ENCODE assay signal across 8 cellular contexts in genomic region chr11:47215366-47215925, GRCh38. TPM values are rescaled to one million over a fixed set of nuclear protein-coding genes. Genes with fewer than 3 reads are reported as not detected.
A peak's percentile ranks its signal among the peaks of the same experiment; 100 is the strongest.
DNase-seq lines count a peak whose midpoint lies in the region; ATAC-seq and TF ChIP-seq lines count a peak whose summit lies in the region.

No MANE protein-coding gene starts in this region.

- peak overlapping the region; percentile 95 for H3K27ac ChIP-seq in Panc1 (ENCODE audit: low read length)
- H3K27ac ChIP-seq in epithelial cell of prostate, result peak overlapping the region; percentile 96
- peak overlapping the region; percentile 88 to 93 for H3K27ac ChIP-seq in ovary

- in situ Hi-C loops in Panc1 (cut with HindIII; ENCODE audit: low pct_unique_long_range_greater_than_20kb, low sequenced_read_pairs), result no loop called here

- DNase-seq in activated CD8-positive, alpha-beta memory T cell treated with anti-CD3 and anti-CD28 coated beads, Interleukin-2, amount 10 ng/mL, durations not matched to agents 7 days and 5 days, result no peak
- no peak for DNase-seq in activated CD8-positive, alpha-beta memory T cell treated with anti-CD3 and anti-CD28 coated beads, Interleukin-2, amount 50 U/mL, for 48 hours
- no peak for DNase-seq in Panc1 (ENCODE audit: low read depth, low spot score)
- no peak for DNase-seq in epithelial cell of prostate (ENCODE audit: low read depth, low spot score)
- DNase-seq in ovary, result no peak
- DNase-seq in kidney tubule cell (ENCODE audit: low spot score), result no peak
- no peak for DNase-seq in GDM1 (lab: John Stamatoyannopoulos, UW)

- CTCF ChIA-PET in activated CD8-positive, alpha-beta memory T cell treated with anti-CD3 and anti-CD28 coated beads, Interleukin-2, amount 10 ng/mL, durations not matched to agents 7 days and 5 days (lab: Charles Lee), result interaction anchor here (1.1 to 4.3 kb wide), 10 partner anchors 8 to 295 kb away, joined by 3 to 58 read pairs (median 8); partner anchors contain the start of genes ACP2, ARFGAP2, NR1H3 and PACSIN3
- CTCF ChIA-PET in Panc1 (lab: Charles Lee), result interaction anchor here (1.4 kb wide), 1 partner anchor 36 kb away, joined by 5 read pairs; no protein-coding TSS in a partner anchor

- TF ChIP-seq EP300 in ovary (IDR thresholded peaks at IDR 0.05), result no peak

- peaks cover 2% of the 10 kb centered on the region; the same call in 1 of the 2 replicates for H3K36me3 ChIP-seq in Panc1 (ENCODE audit: control insufficient read depth, insufficient read depth, low read length)
- H3K36me3 ChIP-seq in ovary, result no peaks in the 10 kb centered on the region

- no peaks in the 10 kb centered on the region for H3K9me3 ChIP-seq in Panc1 (ENCODE audit: control insufficient read depth, insufficient read depth, low read depth, low read length)
- no peaks in the 10 kb centered on the region for H3K9me3 ChIP-seq in ovary

- H3K27me3 ChIP-seq in Panc1 (ENCODE audit: control insufficient read depth, insufficient read depth, low read length) (no peaks in the 10 kb centered on the region), ovary (no peaks in the 10 kb centered on the region)

- POLR2A ChIA-PET in Panc1 (lab: Charles Lee), result no interaction called here

- H3K4me3 Mint-ChIP-seq in activated CD8-positive, alpha-beta memory T cell treated with anti-CD3 and anti-CD28 coated beads, Interleukin-2, amount 10 ng/mL, durations not matched to agents 7 days and 5 days, result peak overlapping the region; percentile 97

- peak overlapping the region; percentile 99 for H3K27ac Mint-ChIP-seq in activated CD8-positive, alpha-beta memory T cell treated with anti-CD3 and anti-CD28 coated beads, Interleukin-2, amount 10 ng/mL, durations not matched to agents 7 days and 5 days

- intact Hi-C loops in Panc1 (cut with micrococcal nuclease; ENCODE audit: unreplicated experiment) (no loop called here), ovary (cut with DNase I) (loop anchor here in 1 of 4 donors (2.0 to 5.0 kb wide), 2 partner anchors 31 to 47 kb away; no protein-coding TSS in a partner anchor)

- BruUV-seq in Panc1 (replicated peaks; lab: Mats Ljungman, UMichigan), result no TSS peak

- 6 to 10% (median 10%) methylated on average over 15 of the region's 15 CpGs for WGBS in ovary, 3 donors

- H3K4me3 ChIP-seq in Panc1 (ENCODE audit: low read depth in 2 of 2, low read length in 2 of 2) (peak overlapping the region; percentile 83 to 97), ovary (peak overlapping the region; percentile 72)

- H3K4me1 ChIP-seq in Panc1 (ENCODE audit: control insufficient read depth, insufficient read depth, low read length) (peaks cover 22% of the 10 kb centered on the region), ovary (ENCODE audit: insufficient read depth) (peaks cover 10% of the 10 kb centered on the region)

- H3K36me3 Mint-ChIP-seq in activated CD8-positive, alpha-beta memory T cell treated with anti-CD3 and anti-CD28 coated beads, Interleukin-2, amount 10 ng/mL, durations not matched to agents 7 days and 5 days, result peaks cover 44% of the 10 kb centered on the region

- ATAC-seq in activated CD8-positive, alpha-beta memory T cell treated with anti-CD3 and anti-CD28 coated beads, Interleukin-2, amount 10 ng/mL, durations not matched to agents 7 days and 5 days, result no peak
- no peak for ATAC-seq in Panc1
- ATAC-seq in GM21786 (IDR thresholded peaks at IDR 0.05; ENCODE audit: unreplicated experiment), result no peak

- no peak for TF ChIP-seq CTCF in Panc1 (IDR thresholded peaks at IDR 0.05)
- no peak for TF ChIP-seq CTCF in ovary (IDR thresholded peaks at IDR 0.05)

- H3K9me3 Mint-ChIP-seq in activated CD8-positive, alpha-beta memory T cell treated with anti-CD3 and anti-CD28 coated beads, Interleukin-2, amount 10 ng/mL, durations not matched to agents 7 days and 5 days (ENCODE audit: low read depth), result no peaks in the 10 kb centered on the region

- H3K27me3 Mint-ChIP-seq in activated CD8-positive, alpha-beta memory T cell treated with anti-CD3 and anti-CD28 coated beads, Interleukin-2, amount 10 ng/mL, durations not matched to agents 7 days and 5 days, result no peaks in the 10 kb centered on the region

- TF ChIP-seq POLR2A in ovary (IDR thresholded peaks at IDR 0.05), result no peak

- peaks cover 44% of the 10 kb centered on the region for H3K4me1 Mint-ChIP-seq in activated CD8-positive, alpha-beta memory T cell treated with anti-CD3 and anti-CD28 coated beads, Interleukin-2, amount 10 ng/mL, durations not matched to agents 7 days and 5 days

RNA-seq across cellular contexts. Expression of gene DDB2, which starts 0.7 kb away (rescaled TPM):
- total RNA-seq in activated CD8-positive, alpha-beta memory T cell treated with anti-CD3 and anti-CD28 coated beads, Interleukin-2, amount 10 ng/mL, durations not matched to agents 7 days and 5 days, result 100 to 1,000 TPM; 155 to 216 TPM
- total RNA-seq in Panc1 (2021; ENCODE audit: unreplicated experiment) (33.6 TPM), ovary (10 to 100 TPM; 20.0 to 34.7 (median 25.8) TPM)
- polyA plus RNA-seq in Panc1 (2012; ENCODE audit: insufficient read length), result 20.3 TPM
- polyA plus RNA-seq in ovary, result 10 to 100 TPM; 21.1 to 40.6 TPM

RNA-seq across cellular contexts. Expression of gene PACSIN3, which starts 29.2 kb away (rescaled TPM):
- total RNA-seq in activated CD8-positive, alpha-beta memory T cell treated with anti-CD3 and anti-CD28 coated beads, Interleukin-2, amount 10 ng/mL, durations not matched to agents 7 days and 5 days, result 1 to 10 TPM in 1 of 2 experiments, under 1 TPM in 1; 0.64 to 2.2 TPM
- total RNA-seq in Panc1 (2021; ENCODE audit: unreplicated experiment) (45.3 TPM), ovary (10 to 100 TPM; 26.1 to 69.8 (median 40.8) TPM)
- 60.0 TPM for polyA plus RNA-seq in Panc1 (2012; ENCODE audit: insufficient read length)
- 10 to 100 TPM in 1 of 2 donors, 1 to 10 TPM in 1; 2.9 to 25.7 TPM for polyA plus RNA-seq in ovary

RNA-seq across cellular contexts. Expression of gene ACP2, which starts 33.2 kb away (rescaled TPM):
- total RNA-seq in activated CD8-positive, alpha-beta memory T cell treated with anti-CD3 and anti-CD28 coated beads, Interleukin-2, amount 10 ng/mL, durations not matched to agents 7 days and 5 days, result 10 to 100 TPM; 26.0 to 29.7 TPM
- total RNA-seq in Panc1 (2021; ENCODE audit: unreplicated experiment) (28.4 TPM), ovary (10 to 100 TPM; 15.1 to 25.5 (median 18.7) TPM)
- polyA plus RNA-seq in Panc1 (2012; ENCODE audit: insufficient read length), result 28.7 TPM
- 10 to 100 TPM; 14.7 to 20.1 TPM for polyA plus RNA-seq in ovary

RNA-seq across cellular contexts. Expression of gene ARFGAP2, which starts 38.8 kb away (rescaled TPM):
- 100 to 1,000 TPM; 103 TPM for total RNA-seq in activated CD8-positive, alpha-beta memory T cell treated with anti-CD3 and anti-CD28 coated beads, Interleukin-2, amount 10 ng/mL, durations not matched to agents 7 days and 5 days
- 61.4 TPM for total RNA-seq in Panc1 (2021; ENCODE audit: unreplicated experiment)
- 37.5 TPM for polyA plus RNA-seq in Panc1 (2012; ENCODE audit: insufficient read length)
- 10 to 100 TPM; 66.0 to 94.9 (median 75.2) TPM for total RNA-seq in ovary
- 10 to 100 TPM; 41.5 to 65.2 TPM for polyA plus RNA-seq in ovary

RNA-seq across cellular contexts. Expression of gene NR1H3, which starts 42.4 kb away (rescaled TPM):
- 10 to 100 TPM in 1 of 2 experiments, 1 to 10 TPM in 1; 7.5 to 10.2 TPM for total RNA-seq in activated CD8-positive, alpha-beta memory T cell treated with anti-CD3 and anti-CD28 coated beads, Interleukin-2, amount 10 ng/mL, durations not matched to agents 7 days and 5 days
- 17.2 TPM for total RNA-seq in Panc1 (2021; ENCODE audit: unreplicated experiment)
- polyA plus RNA-seq in Panc1 (2012; ENCODE audit: insufficient read length), result 19.7 TPM
- total RNA-seq in ovary, result 10 to 100 TPM; 19.4 to 39.7 (median 29.0) TPM
- polyA plus RNA-seq in ovary, result 10 to 100 TPM; 18.0 to 27.0 TPM

Comparison
In these comparisons a context has a peak if more than half of its experiments do, and no peak if none do; other contexts are left out.
1. RNA of gene PACSIN3, which starts 29.2 kb away (total RNA-seq): 45.3 TPM in Panc1 (single experiment) and 26.1 to 69.8 TPM in ovary; 0.64 to 2.2 TPM in activated CD8-positive, alpha-beta memory T cell treated with anti-CD3 and anti-CD28 coated beads, Interleukin-2, amount 10 ng/mL, durations not matched to agents 7 days and 5 days; every median in the first group is over 4 times any median in the second.
2. Peak in every context shown above with its lines, with median percentiles within 50 percentile points of each other: H3K27ac ChIP-seq.